ENCODE assay signal across 8 cellular contexts in the genomic region with DNA sequence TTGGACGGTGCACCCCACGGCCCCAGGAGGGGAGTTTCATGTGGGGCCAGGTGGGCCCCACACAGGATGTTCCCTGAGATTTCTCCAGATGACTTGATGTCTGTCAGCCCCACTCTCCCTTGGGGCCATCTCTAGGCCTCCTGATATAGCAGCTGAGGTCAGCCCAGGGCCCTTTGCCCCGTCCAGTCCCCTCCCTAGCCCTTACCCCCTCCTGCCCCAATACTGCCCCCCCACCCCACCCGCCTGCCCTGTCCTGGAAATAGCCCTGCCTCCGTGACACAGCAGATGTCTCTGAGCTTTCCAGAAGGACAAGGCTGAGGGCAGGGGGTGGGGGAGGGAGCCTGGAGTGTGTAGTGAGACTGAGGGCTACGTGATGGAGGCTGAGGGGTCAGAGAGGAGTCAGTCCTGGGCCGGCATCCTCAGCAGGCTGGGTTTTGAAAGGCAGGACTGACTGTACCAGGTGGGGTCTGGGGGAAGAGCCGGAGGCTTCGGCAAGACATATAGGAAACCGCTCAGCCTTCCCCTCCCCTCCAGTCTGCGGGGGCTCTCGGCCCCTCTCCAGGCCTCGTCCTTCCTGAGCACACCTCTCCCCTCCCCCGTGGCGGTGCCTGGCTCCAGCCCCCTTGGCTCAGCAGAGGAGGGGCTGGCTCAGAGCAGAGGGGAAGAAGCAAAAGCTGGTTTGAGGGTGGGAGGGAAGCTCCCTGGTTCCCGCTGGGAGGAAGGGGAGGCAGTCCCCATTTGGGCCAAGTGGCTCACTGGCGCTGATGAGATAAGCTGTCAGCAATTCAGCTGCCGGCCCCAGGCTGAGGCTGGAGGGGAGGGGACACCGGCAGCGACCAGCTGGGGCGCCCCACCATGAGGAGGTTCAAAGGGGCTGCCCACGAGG. TPM values are rescaled to one million over a fixed set of nuclear protein-coding genes. Genes with fewer than 3 reads are reported as not detected.
DNase-seq lines count a peak whose midpoint lies in the region; ATAC-seq and TF ChIP-seq lines count a peak whose summit lies in the region.

No MANE protein-coding gene starts in this region.

- POLR2A ChIA-PET in activated CD4-positive, alpha-beta T cell treated with anti-CD3 and anti-CD28 coated beads, Interleukin-2, amount 10 ng/mL, durations not matched to agents 7 days and 5 days (lab: Charles Lee) = no interaction called here

- no peak overlapping the region; the same call in 1 of the 2 replicates for H3K9ac ChIP-seq in HUES48 (ENCODE audit: low read depth, low read length)

- ATAC-seq in HG03460 (IDR thresholded peaks at IDR 0.05; ENCODE audit: unreplicated experiment) (no peak), HG03280 (IDR thresholded peaks at IDR 0.05; ENCODE audit: unreplicated experiment) (no peak)

- no peak for TF ChIP-seq CTCF in ascending aorta (IDR thresholded peaks at IDR 0.05)

- peaks cover 29% of the 10 kb centered on the region for H3K27me3 ChIP-seq in HUES48 (ENCODE audit: control insufficient read depth, insufficient read depth, low read length)
- H3K27me3 ChIP-seq in ascending aorta = no peaks in the 10 kb centered on the region

- H3K36me3 Mint-ChIP-seq in activated CD4-positive, alpha-beta T cell treated with anti-CD3 and anti-CD28 coated beads, Interleukin-2, amount 10 ng/mL, durations not matched to agents 7 days and 5 days (ENCODE audit: low read depth) = no peaks in the 10 kb centered on the region

- H3K27ac Mint-ChIP-seq in activated CD4-positive, alpha-beta T cell treated with anti-CD3 and anti-CD28 coated beads, Interleukin-2, amount 10 ng/mL, durations not matched to agents 7 days and 5 days = no peak overlapping the region

- peaks cover 37% of the 10 kb centered on the region for H3K27me3 Mint-ChIP-seq in activated CD4-positive, alpha-beta T cell treated with anti-CD3 and anti-CD28 coated beads, Interleukin-2, amount 10 ng/mL, durations not matched to agents 7 days and 5 days

- no peak for DNase-seq in ascending aorta (ENCODE audit: low spot score in 2 of 2)
- peak; percentile 49 for DNase-seq in iris pigment epithelial cell (ENCODE audit: low read depth)
- DNase-seq in activated CD4-positive, alpha-beta T cell treated with anti-CD3 and anti-CD28 coated beads, Interleukin-2, amount 10 ng/mL, durations not matched to agents 7 days and 5 days = no peak
- DNase-seq in activated CD4-positive, alpha-beta T cell treated with anti-CD3 and anti-CD28 coated beads, Interleukin-2, amount 50 U/mL, for 1 hour = no peak

- no peaks in the 10 kb centered on the region for H3K9me3 Mint-ChIP-seq in activated CD4-positive, alpha-beta T cell treated with anti-CD3 and anti-CD28 coated beads, Interleukin-2, amount 10 ng/mL, durations not matched to agents 7 days and 5 days

- intact Hi-C loops in ascending aorta (cut with DNase I) = loop anchor here (1.0 to 5.0 kb wide), 4 partner anchors 41 to 995 kb away; a partner anchor contains a TSS

- H3K27ac ChIP-seq in HUES48 (ENCODE audit: low read depth, low read length) = peak overlapping the region; percentile 83
- peak overlapping the region; percentile 92 to 95 for H3K27ac ChIP-seq in ascending aorta
- H3K27ac ChIP-seq in temporal lobe (ENCODE audit: low read depth, low read length) = peak overlapping the region; percentile 97

- H3K4me1 ChIP-seq in HUES48 (ENCODE audit: control insufficient read depth, insufficient read depth, low read length) (peaks cover 37% of the 10 kb centered on the region), ascending aorta (peaks cover 11 to 48% of the 10 kb centered on the region in 2 donors)

- no peaks in the 10 kb centered on the region for H3K9me3 ChIP-seq in HUES48 (ENCODE audit: control insufficient read depth, insufficient read depth, low read length)
- H3K9me3 ChIP-seq in ascending aorta = no peaks in the 10 kb centered on the region

- H3K4me1 Mint-ChIP-seq in activated CD4-positive, alpha-beta T cell treated with anti-CD3 and anti-CD28 coated beads, Interleukin-2, amount 10 ng/mL, durations not matched to agents 7 days and 5 days = peaks cover 14% of the 10 kb centered on the region

- CTCF ChIA-PET in activated CD4-positive, alpha-beta T cell treated with anti-CD3 and anti-CD28 coated beads, Interleukin-2, amount 10 ng/mL, durations not matched to agents 7 days and 5 days (lab: Charles Lee) = interaction anchor here (0.9 to 1.3 kb wide), 3 partner anchors 9 to 31 kb away, joined by 3 to 5 read pairs (median 3); a partner anchor contains a TSS

- H3K4me3 ChIP-seq in HUES48 (ENCODE audit: low read depth, low read length) = peak overlapping the region; percentile 77
- H3K4me3 ChIP-seq in ascending aorta = peak overlapping the region; percentile 71 to 88

- H3K4me3 Mint-ChIP-seq in activated CD4-positive, alpha-beta T cell treated with anti-CD3 and anti-CD28 coated beads, Interleukin-2, amount 10 ng/mL, durations not matched to agents 7 days and 5 days = no peak overlapping the region

- H3K36me3 ChIP-seq in HUES48 (ENCODE audit: control insufficient read depth, insufficient read depth, low read length) (no peaks in the 10 kb centered on the region), ascending aorta (peaks cover 5 to 9% of the 10 kb centered on the region in 2 donors)

RNA-seq across cellular contexts. Expression of a gene that starts 2.0 kb away (rescaled TPM):
- total RNA-seq in ascending aorta (117 TPM), temporal lobe (4.2 TPM)
- not detected for total RNA-seq in activated CD4-positive, alpha-beta T cell treated with anti-CD3 and anti-CD28 coated beads, Interleukin-2, amount 10 ng/mL, durations not matched to agents 7 days and 5 days

RNA-seq across cellular contexts. Expression of a gene that starts 30.4 kb away (rescaled TPM):
- total RNA-seq in ascending aorta = 142 TPM
- total RNA-seq in temporal lobe = 57.0 TPM
- total RNA-seq in activated CD4-positive, alpha-beta T cell treated with anti-CD3 and anti-CD28 coated beads, Interleukin-2, amount 10 ng/mL, durations not matched to agents 7 days and 5 days = 100 to 1,000 TPM; 123 to 143 TPM

RNA-seq across cellular contexts. Expression of a gene that starts 40.5 kb away (rescaled TPM):
- 0.64 TPM for total RNA-seq in ascending aorta
- 40.6 TPM for total RNA-seq in temporal lobe
- 1 to 10 TPM; 5.1 to 6.8 TPM for total RNA-seq in activated CD4-positive, alpha-beta T cell treated with anti-CD3 and anti-CD28 coated beads, Interleukin-2, amount 10 ng/mL, durations not matched to agents 7 days and 5 days

RNA-seq across cellular contexts. Expression of a gene that starts 56.6 kb away (rescaled TPM):
- not detected for total RNA-seq in ascending aorta
- total RNA-seq in temporal lobe = not detected
- not detected for total RNA-seq in activated CD4-positive, alpha-beta T cell treated with anti-CD3 and anti-CD28 coated beads, Interleukin-2, amount 10 ng/mL, durations not matched to agents 7 days and 5 days

Comparison
In these comparisons a context has a peak if more than half of its experiments do, and no peak if none do; other contexts are left out.
1. RNA of a gene that starts 2.0 kb away (total RNA-seq): 117 TPM in ascending aorta (single experiment); 4.2 TPM in temporal lobe (single experiment) and not detected in activated CD4-positive, alpha-beta T cell treated with anti-CD3 and anti-CD28 coated beads, Interleukin-2, amount 10 ng/mL, durations not matched to agents 7 days and 5 days; every median in the first group is over 10 times any median in the second.
2. Peak in every context shown above with its lines, with median percentiles within 50 percentile points of each other: H3K27ac ChIP-seq.